In genomic region chr11:115626414-115626813, GRCh38 we compare ENCODE assay signal across 1 cellular context.
TF ChIP-seq lines count a peak whose summit lies in the region.

No MANE protein-coding gene starts in this region.

TF ChIP-seq in HepG2, 621 proteins besides CTCF, POLR2A, EP300 and RAD21:
- no peak for TF ChIP-seq RBM39 (IDR thresholded peaks at IDR 0.05; ENCODE audit: low read depth, low read length, poor library complexity, severe bottlenecking)
- no peak for TF ChIP-seq AHR (CRISPR knock-in tag; IDR thresholded peaks at IDR 0.05)
- no peak for TF ChIP-seq NFKBIZ (CRISPR knock-in tag; IDR thresholded peaks at IDR 0.05)
- TF ChIP-seq HMGA1 (CRISPR knock-in tag; conservative IDR thresholded peaks at IDR 0.05) = no peak
- TF ChIP-seq KLF15 (CRISPR knock-in tag; IDR thresholded peaks at IDR 0.05; ENCODE audit: borderline replicate concordance) = no peak
- no peak for TF ChIP-seq HOMEZ (CRISPR knock-in tag; IDR thresholded peaks at IDR 0.05; ENCODE audit: low read depth)
- no peak for TF ChIP-seq HOXA9 (CRISPR knock-in tag; IDR thresholded peaks at IDR 0.05; ENCODE audit: borderline replicate concordance)
- no peak for TF ChIP-seq ZNF274 (CRISPR knock-in tag; IDR thresholded peaks at IDR 0.05)
- no peak for TF ChIP-seq ZNF430 (CRISPR knock-in tag; IDR thresholded peaks at IDR 0.05)
